Comparison of ENCODE assay signal across 23 cellular contexts in the genomic region with DNA sequence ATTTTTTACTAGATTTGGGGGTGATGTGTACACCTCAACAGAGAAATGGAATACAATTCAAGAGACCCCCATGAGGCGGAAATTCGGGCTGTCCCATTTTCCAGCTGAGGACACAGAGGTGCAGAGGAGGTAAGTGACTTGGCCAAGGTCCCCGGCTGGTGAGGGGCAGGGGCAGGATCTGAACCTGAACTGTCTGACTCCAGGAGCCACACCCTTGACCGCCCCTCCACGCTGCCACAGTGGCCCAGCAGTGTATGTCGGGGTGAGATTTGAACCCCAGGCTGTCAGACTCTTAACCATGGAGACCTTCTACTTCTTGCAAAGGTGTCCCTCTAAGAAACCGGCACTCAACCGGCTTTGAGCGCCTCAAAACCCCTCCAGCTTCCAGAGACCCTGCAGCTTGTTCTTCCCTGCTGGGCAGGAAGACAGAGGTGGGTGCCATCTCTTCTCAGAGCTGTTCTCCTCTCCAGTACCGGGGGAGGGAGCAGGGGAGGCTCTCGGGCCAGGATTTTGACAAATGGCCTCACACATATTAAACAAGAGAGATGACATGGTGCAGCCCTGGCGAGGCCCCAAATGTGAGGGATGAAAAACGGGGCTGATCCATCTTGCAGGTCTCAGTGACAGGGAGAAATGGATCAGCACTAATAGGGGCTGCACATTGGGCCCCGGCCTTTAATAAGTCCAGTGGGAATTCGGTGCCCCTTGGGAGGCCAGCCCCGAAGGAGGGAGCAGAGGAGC.
"Had no signal": no experiment of that assay in that cellular context is flagged by ENCODE, and none has a peak within 500 bp of the region (broad histone marks: within the 10 kb centered on the region; RNA-seq: fewer than 3 reads in every experiment).

No MANE protein-coding gene starts in this region.

- H3K4me3 Mint-ChIP-seq: activated CD8-positive, alpha-beta T cell treated with anti-CD3 and anti-CD28 coated beads, Interleukin-2, amount 10 ng/mL, durations not matched to agents 7 days and 5 days; activated naive CD4-positive, alpha-beta T cell treated with anti-CD3 and anti-CD28 coated beads for 36 hours; activated naive CD8-positive, alpha-beta T cell; WTC11 had no signal

- H3K36me3 Mint-ChIP-seq: WTC11 had no signal

- H3K27ac ChIP-seq: brain microvascular endothelial cell, cardiac muscle cell, SJSA1 had no signal

- H3K9me3 ChIP-seq: SJSA1 had no signal

- H3K27me3 ChIP-seq: cardiac muscle cell had no signal

- H3K4me3 ChIP-seq: cardiac muscle cell, SJSA1 had no signal

- H3K36me3 ChIP-seq: brain microvascular endothelial cell, cardiac muscle cell, SJSA1 had no signal

- DNase-seq: activated CD4-positive, alpha-beta T cell treated with anti-CD3 and anti-CD28 coated beads for 48 hours; activated CD4-positive, alpha-beta T cell treated with anti-CD3 and anti-CD28 coated beads, Interleukin-2, amount 50 U/mL, for 4 hours; activated CD4-positive, CD25-positive, alpha-beta regulatory T cell treated with anti-CD3 and anti-CD28 coated beads, Interleukin-2, amount 50 U/mL, for 72 hours; activated CD8-positive, alpha-beta memory T cell treated with anti-CD3 and anti-CD28 coated beads, Interleukin-2, amount 50 U/mL, for 48 hours; activated CD8-positive, alpha-beta T cell treated with anti-CD3 and anti-CD28 coated beads, Interleukin-2, amount 10 ng/mL, durations not matched to agents 7 days and 5 days; activated gamma-delta T cell; activated naive CD4-positive, alpha-beta T cell treated with anti-CD3 and anti-CD28 coated beads for 36 hours; activated T-cell treated with anti-CD3 and anti-CD28 coated beads, Interleukin-2, amount 50 U/mL, for 1 hour; brain microvascular endothelial cell; Kasumi-1; KBM-7; NCI-H1105 treated with DMSO at 0.1 percent for 48 hours; NCI-H1436 treated with DMSO at 0.1 percent for 48 hours; NCI-H187; NCI-H2081; NCI-H524; SHP77; SW 1271 had no signal

- ATAC-seq: activated CD8-positive, alpha-beta T cell treated with anti-CD3 and anti-CD28 coated beads, Interleukin-2, amount 10 ng/mL, durations not matched to agents 7 days and 5 days; SK-N-SH treated with all-trans-retinoic acid at 6 μM for 48 hours; WTC11 had no signal

- H3K27ac Mint-ChIP-seq: activated CD8-positive, alpha-beta T cell treated with anti-CD3 and anti-CD28 coated beads, Interleukin-2, amount 10 ng/mL, durations not matched to agents 7 days and 5 days; activated naive CD4-positive, alpha-beta T cell treated with anti-CD3 and anti-CD28 coated beads for 36 hours; activated naive CD8-positive, alpha-beta T cell; WTC11 had no signal

- H3K4me1 ChIP-seq: SJSA1 had no signal
